Comparison of ENCODE assay signal across 1 cellular context in the genomic region with DNA sequence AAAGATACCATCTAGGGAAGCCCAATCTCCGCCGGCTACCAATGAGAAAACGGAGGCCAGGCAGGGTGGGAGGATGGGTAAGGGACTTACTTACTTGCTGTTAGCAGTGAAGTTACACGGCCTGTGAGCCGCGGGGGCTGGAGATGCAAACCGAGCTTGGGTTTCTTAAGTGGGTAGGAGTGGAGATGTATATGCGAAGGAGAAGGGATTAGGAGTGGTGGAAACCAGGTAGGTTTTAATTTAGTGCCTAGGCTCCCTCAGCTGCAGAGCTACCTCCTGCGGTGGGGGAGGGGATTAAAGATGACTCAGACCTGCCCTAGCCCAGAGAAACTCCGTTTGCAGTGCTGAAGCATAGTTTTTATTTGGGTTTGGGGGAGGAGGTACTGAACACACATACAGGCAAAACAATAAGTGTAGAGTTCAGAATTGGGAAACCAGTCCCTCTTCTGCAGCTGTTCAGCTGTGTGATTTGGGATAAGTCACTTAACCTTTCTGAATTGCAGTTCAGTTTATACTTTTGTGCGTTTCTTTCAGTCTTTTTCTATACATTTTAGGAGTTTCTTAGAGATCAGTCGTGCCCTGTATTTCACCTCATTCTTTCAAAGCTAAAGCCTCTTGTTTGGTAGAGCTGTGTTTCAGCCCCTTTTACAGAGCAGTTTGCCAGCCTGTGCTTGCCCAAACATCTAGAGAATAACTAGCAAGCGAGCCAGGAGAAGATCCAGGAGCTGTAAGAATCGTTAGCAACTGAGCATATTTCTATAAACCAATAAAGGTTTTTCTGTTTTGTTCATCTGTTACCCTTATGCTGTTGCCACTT.
A peak's percentile ranks its signal among the peaks of the same experiment; 100 is the strongest.
TF ChIP-seq lines count a peak whose summit lies in the region.

No MANE protein-coding gene starts in this region.

TF ChIP-seq in K562, 482 proteins besides CTCF, POLR2A, EP300 and RAD21 (continued from another document and continues in another):
- TF ChIP-seq NRF1 (conservative IDR thresholded peaks at IDR 0.05 in 1 of 2, IDR thresholded peaks at IDR 0.05 in 1 of 2) (0 out of 4 replicates have a peak, but pooled peaks of 1 of the 2 experiments have one; percentile 8), HMG20B (CRISPR knock-in tag; IDR thresholded peaks at IDR 0.05) (no peak), L3MBTL2 (IDR thresholded peaks at IDR 0.05) (no peak), MCM7 (IDR thresholded peaks at IDR 0.05) (no peak), SAP30 (IDR thresholded peaks at IDR 0.05; ENCODE audit: borderline replicate concordance, insufficient read depth, low read depth, low read length, poor library complexity, severe bottlenecking) (no peak), BCOR (IDR thresholded peaks at IDR 0.05) (peak; percentile 87), ELF4 (CRISPR knock-in tag; IDR thresholded peaks at IDR 0.05) (no peak), KLF1 (tag; IDR thresholded peaks at IDR 0.05) (no peak), ZNF445 (CRISPR knock-in tag; IDR thresholded peaks at IDR 0.05; ENCODE audit: low read depth) (no peak), HIVEP1 (CRISPR knock-in tag; IDR thresholded peaks at IDR 0.05) (no peak), NR4A1 (CRISPR knock-in tag; IDR thresholded peaks at IDR 0.05) (no peak), NR4A1 (tag; IDR thresholded peaks at IDR 0.05) (no peak), MAFG (tag; conservative IDR thresholded peaks at IDR 0.05) (peak; percentile 49; the same call in 1 of the 2 replicates), SMARCE1 (IDR thresholded peaks at IDR 0.05) (peak; percentile 83), STAT5B (CRISPR knock-in tag; IDR thresholded peaks at IDR 0.05) (no peak), ZC3H11A (IDR thresholded peaks at IDR 0.05; ENCODE audit: low read depth, low read length) (no peak), XRCC3 (IDR thresholded peaks at IDR 0.05) (no peak), GABPA (tag; conservative IDR thresholded peaks at IDR 0.05; ENCODE audit: low read depth) (no peak), NCOA1 (IDR thresholded peaks at IDR 0.05; ENCODE audit: low read depth) (no peak), ZNF668 (CRISPR knock-in tag; IDR thresholded peaks at IDR 0.05) (no peak), HDAC6 (IDR thresholded peaks at IDR 0.05; ENCODE audit: low read depth, low read length) (no peak), THRAP3 (IDR thresholded peaks at IDR 0.05; ENCODE audit: borderline replicate concordance) (peak; percentile 65; the same call in 1 of the 2 replicates), NFATC3 (IDR thresholded peaks at IDR 0.05) (no peak; the same call in 1 of the 2 replicates), ZNF133 (CRISPR knock-in tag; IDR thresholded peaks at IDR 0.05) (no peak), JUND (IDR thresholded peaks at IDR 0.05; ENCODE audit: borderline replicate concordance, low read depth, low read length) (peak; percentile 97), JUND (tag; IDR thresholded peaks at IDR 0.05; ENCODE audit: borderline replicate concordance, low read depth, low read length) (peak; percentile 97), HOXB6 (CRISPR knock-in tag; IDR thresholded peaks at IDR 0.05; ENCODE audit: borderline replicate concordance) (no peak), PCBP2 (IDR thresholded peaks at IDR 0.05; ENCODE audit: low read depth, low read length, poor library complexity, severe bottlenecking) (no peak), CEBPB (tag; IDR thresholded peaks at IDR 0.05) (no peak), ZC3H4 (CRISPR knock-in tag; IDR thresholded peaks at IDR 0.05; ENCODE audit: borderline replicate concordance) (no peak), SMAD4 (CRISPR knock-in tag; conservative IDR thresholded peaks at IDR 0.05) (peak; percentile 41; the same call in 1 of the 2 replicates), NFXL1 (CRISPR knock-in tag; IDR thresholded peaks at IDR 0.05) (no peak), SPI1 (IDR thresholded peaks at IDR 0.05; ENCODE audit: borderline replicate concordance, low read depth, low read length) (no peak), MTF1 (CRISPR knock-in tag; IDR thresholded peaks at IDR 0.05; ENCODE audit: borderline replicate concordance) (no peak), ZNF3 (CRISPR knock-in tag; IDR thresholded peaks at IDR 0.05) (no peak), IRF2 (CRISPR knock-in tag; IDR thresholded peaks at IDR 0.05) (no peak), SMAD1 (IDR thresholded peaks at IDR 0.05; ENCODE audit: low read depth, low read length, partially characterized antibody) (no peak), CBFB (CRISPR knock-in tag; IDR thresholded peaks at IDR 0.05) (no peak), SRSF7 (optimal IDR thresholded peaks at IDR 0.05; ENCODE audit: low read depth, low read length) (no peak), FOXJ3 (CRISPR knock-in tag; IDR thresholded peaks at IDR 0.05) (no peak), NONO (IDR thresholded peaks at IDR 0.05; ENCODE audit: low read depth in 2 of 2, low read length in 1 of 2) (no peak; a peak in 1 of 4 replicates), NELFE (IDR thresholded peaks at IDR 0.05; ENCODE audit: insufficient read depth, insufficient read length) (no peak), BRD9 (IDR thresholded peaks at IDR 0.05; ENCODE audit: low read depth, partially characterized antibody) (peak; percentile 30), SMAD2 (IDR thresholded peaks at IDR 0.05; ENCODE audit: low read depth, low read length) (no peak), ZNF282 (CRISPR knock-in tag; IDR thresholded peaks at IDR 0.05) (no peak), SLC30A9 (CRISPR knock-in tag; IDR thresholded peaks at IDR 0.05) (no peak), RBM15 (IDR thresholded peaks at IDR 0.05; ENCODE audit: insufficient read depth, low read length) (no peak)
- TF ChIP-seq, protein P1, sequence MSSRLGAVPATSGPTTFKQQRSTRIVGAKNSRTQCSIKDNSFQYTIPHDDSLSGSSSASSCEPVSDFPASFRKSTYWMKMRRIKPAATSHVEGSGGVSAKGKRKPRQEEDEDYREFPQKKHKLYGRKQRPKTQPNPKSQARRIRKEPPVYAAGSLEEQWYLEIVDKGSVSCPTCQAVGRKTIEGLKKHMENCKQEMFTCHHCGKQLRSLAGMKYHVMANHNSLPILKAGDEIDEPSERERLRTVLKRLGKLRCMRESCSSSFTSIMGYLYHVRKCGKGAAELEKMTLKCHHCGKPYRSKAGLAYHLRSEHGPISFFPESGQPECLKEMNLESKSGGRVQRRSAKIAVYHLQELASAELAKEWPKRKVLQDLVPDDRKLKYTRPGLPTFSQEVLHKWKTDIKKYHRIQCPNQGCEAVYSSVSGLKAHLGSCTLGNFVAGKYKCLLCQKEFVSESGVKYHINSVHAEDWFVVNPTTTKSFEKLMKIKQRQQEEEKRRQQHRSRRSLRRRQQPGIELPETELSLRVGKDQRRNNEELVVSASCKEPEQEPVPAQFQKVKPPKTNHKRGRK (tag; IDR thresholded peaks at IDR 0.05), result no peak
- TF ChIP-seq, protein P2, sequence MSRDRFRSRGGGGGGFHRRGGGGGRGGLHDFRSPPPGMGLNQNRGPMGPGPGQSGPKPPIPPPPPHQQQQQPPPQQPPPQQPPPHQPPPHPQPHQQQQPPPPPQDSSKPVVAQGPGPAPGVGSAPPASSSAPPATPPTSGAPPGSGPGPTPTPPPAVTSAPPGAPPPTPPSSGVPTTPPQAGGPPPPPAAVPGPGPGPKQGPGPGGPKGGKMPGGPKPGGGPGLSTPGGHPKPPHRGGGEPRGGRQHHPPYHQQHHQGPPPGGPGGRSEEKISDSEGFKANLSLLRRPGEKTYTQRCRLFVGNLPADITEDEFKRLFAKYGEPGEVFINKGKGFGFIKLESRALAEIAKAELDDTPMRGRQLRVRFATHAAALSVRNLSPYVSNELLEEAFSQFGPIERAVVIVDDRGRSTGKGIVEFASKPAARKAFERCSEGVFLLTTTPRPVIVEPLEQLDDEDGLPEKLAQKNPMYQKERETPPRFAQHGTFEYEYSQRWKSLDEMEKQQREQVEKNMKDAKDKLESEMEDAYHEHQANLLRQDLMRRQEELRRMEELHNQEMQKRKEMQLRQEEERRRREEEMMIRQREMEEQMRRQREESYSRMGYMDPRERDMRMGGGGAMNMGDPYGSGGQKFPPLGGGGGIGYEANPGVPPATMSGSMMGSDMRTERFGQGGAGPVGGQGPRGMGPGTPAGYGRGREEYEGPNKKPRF (IDR thresholded peaks at IDR 0.05; ENCODE audit: low read depth, low read length), result no peak
- TF ChIP-seq, protein P3, sequence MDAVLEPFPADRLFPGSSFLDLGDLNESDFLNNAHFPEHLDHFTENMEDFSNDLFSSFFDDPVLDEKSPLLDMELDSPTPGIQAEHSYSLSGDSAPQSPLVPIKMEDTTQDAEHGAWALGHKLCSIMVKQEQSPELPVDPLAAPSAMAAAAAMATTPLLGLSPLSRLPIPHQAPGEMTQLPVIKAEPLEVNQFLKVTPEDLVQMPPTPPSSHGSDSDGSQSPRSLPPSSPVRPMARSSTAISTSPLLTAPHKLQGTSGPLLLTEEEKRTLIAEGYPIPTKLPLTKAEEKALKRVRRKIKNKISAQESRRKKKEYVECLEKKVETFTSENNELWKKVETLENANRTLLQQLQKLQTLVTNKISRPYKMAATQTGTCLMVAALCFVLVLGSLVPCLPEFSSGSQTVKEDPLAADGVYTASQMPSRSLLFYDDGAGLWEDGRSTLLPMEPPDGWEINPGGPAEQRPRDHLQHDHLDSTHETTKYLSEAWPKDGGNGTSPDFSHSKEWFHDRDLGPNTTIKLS (IDR thresholded peaks at IDR 0.05; ENCODE audit: borderline replicate concordance, low read depth), result no peak
- TF ChIP-seq, protein P4, sequence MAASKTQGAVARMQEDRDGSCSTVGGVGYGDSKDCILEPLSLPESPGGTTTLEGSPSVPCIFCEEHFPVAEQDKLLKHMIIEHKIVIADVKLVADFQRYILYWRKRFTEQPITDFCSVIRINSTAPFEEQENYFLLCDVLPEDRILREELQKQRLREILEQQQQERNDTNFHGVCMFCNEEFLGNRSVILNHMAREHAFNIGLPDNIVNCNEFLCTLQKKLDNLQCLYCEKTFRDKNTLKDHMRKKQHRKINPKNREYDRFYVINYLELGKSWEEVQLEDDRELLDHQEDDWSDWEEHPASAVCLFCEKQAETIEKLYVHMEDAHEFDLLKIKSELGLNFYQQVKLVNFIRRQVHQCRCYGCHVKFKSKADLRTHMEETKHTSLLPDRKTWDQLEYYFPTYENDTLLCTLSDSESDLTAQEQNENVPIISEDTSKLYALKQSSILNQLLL (CRISPR knock-in tag; IDR thresholded peaks at IDR 0.05; ENCODE audit: borderline replicate concordance), result no peak
- TF ChIP-seq, protein P5, sequence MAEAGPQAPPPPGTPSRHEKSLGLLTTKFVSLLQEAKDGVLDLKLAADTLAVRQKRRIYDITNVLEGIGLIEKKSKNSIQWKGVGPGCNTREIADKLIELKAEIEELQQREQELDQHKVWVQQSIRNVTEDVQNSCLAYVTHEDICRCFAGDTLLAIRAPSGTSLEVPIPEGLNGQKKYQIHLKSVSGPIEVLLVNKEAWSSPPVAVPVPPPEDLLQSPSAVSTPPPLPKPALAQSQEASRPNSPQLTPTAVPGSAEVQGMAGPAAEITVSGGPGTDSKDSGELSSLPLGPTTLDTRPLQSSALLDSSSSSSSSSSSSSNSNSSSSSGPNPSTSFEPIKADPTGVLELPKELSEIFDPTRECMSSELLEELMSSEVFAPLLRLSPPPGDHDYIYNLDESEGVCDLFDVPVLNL (CRISPR knock-in tag; IDR thresholded peaks at IDR 0.05; ENCODE audit: low read depth), result no peak
- TF ChIP-seq, protein P6, sequence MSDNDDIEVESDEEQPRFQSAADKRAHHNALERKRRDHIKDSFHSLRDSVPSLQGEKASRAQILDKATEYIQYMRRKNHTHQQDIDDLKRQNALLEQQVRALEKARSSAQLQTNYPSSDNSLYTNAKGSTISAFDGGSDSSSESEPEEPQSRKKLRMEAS (CRISPR knock-in tag; IDR thresholded peaks at IDR 0.05), result no peak
- TF ChIP-seq, protein P7, sequence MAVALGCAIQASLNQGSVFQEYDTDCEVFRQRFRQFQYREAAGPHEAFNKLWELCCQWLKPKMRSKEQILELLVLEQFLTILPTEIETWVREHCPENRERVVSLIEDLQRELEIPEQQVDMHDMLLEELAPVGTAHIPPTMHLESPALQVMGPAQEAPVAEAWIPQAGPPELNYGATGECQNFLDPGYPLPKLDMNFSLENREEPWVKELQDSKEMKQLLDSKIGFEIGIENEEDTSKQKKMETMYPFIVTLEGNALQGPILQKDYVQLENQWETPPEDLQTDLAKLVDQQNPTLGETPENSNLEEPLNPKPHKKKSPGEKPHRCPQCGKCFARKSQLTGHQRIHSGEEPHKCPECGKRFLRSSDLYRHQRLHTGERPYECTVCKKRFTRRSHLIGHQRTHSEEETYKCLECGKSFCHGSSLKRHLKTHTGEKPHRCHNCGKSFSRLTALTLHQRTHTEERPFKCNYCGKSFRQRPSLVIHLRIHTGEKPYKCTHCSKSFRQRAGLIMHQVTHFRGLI (CRISPR knock-in tag; IDR thresholded peaks at IDR 0.05), result no peak
- TF ChIP-seq, protein P8, sequence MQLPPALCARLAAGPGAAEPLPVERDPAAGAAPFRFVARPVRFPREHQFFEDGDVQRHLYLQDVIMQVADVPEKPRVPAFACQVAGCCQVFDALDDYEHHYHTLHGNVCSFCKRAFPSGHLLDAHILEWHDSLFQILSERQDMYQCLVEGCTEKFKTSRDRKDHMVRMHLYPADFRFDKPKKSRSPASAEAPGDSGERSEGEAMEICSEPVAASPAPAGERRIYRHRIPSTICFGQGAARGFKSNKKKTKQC (CRISPR knock-in tag; IDR thresholded peaks at IDR 0.05), result no peak
- TF ChIP-seq, protein P9, sequence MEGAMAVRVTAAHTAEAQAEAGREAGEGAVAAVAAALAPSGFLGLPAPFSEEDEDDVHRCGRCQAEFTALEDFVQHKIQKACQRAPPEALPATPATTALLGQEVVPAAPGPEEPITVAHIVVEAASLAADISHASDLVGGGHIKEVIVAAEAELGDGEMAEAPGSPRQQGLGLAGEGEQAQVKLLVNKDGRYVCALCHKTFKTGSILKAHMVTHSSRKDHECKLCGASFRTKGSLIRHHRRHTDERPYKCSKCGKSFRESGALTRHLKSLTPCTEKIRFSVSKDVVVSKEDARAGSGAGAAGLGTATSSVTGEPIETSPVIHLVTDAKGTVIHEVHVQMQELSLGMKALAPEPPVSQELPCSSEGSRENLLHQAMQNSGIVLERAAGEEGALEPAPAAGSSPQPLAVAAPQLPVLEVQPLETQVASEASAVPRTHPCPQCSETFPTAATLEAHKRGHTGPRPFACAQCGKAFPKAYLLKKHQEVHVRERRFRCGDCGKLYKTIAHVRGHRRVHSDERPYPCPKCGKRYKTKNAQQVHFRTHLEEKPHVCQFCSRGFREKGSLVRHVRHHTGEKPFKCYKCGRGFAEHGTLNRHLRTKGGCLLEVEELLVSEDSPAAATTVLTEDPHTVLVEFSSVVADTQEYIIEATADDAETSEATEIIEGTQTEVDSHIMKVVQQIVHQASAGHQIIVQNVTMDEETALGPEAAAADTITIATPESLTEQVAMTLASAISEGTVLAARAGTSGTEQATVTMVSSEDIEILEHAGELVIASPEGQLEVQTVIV (CRISPR knock-in tag; IDR thresholded peaks at IDR 0.05; ENCODE audit: borderline replicate concordance), result no peak
- TF ChIP-seq, protein P10, sequence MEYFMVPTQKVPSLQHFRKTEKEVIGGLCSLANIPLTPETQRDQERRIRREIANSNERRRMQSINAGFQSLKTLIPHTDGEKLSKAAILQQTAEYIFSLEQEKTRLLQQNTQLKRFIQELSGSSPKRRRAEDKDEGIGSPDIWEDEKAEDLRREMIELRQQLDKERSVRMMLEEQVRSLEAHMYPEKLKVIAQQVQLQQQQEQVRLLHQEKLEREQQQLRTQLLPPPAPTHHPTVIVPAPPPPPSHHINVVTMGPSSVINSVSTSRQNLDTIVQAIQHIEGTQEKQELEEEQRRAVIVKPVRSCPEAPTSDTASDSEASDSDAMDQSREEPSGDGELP (CRISPR knock-in tag; IDR thresholded peaks at IDR 0.05; ENCODE audit: borderline replicate concordance), result no peak; the same call in 1 of the 2 replicates
